In the genomic region with DNA sequence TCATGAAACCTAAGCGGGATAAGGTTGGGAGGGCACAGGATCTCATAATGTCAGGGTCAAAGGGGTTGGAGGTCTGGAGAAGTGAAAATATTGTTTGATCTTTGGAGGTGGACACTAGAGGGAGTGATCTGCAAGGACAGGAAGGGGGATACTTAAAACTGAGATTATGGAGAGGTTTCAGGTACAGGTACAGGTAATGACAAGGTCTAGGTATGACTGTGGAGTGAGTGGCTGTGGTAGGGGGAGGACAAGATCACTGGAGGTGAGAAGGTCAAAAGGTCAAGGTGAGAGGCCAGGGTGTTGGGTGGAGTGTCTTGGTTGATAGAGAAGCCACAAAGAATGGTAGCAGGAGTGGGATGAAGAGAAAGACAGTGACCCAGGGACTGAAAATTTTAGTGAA, we compare ENCODE assay signal across 1 cellular context.
TF ChIP-seq lines count a peak whose summit lies in the region.

No MANE protein-coding gene starts in this region.

TF ChIP-seq in SK-N-SH treated with all-trans-retinoic acid at 6 μM for 48 hours, 23 proteins besides CTCF, POLR2A, EP300 and RAD21 (continued from another document):
- TF ChIP-seq, protein P1, sequence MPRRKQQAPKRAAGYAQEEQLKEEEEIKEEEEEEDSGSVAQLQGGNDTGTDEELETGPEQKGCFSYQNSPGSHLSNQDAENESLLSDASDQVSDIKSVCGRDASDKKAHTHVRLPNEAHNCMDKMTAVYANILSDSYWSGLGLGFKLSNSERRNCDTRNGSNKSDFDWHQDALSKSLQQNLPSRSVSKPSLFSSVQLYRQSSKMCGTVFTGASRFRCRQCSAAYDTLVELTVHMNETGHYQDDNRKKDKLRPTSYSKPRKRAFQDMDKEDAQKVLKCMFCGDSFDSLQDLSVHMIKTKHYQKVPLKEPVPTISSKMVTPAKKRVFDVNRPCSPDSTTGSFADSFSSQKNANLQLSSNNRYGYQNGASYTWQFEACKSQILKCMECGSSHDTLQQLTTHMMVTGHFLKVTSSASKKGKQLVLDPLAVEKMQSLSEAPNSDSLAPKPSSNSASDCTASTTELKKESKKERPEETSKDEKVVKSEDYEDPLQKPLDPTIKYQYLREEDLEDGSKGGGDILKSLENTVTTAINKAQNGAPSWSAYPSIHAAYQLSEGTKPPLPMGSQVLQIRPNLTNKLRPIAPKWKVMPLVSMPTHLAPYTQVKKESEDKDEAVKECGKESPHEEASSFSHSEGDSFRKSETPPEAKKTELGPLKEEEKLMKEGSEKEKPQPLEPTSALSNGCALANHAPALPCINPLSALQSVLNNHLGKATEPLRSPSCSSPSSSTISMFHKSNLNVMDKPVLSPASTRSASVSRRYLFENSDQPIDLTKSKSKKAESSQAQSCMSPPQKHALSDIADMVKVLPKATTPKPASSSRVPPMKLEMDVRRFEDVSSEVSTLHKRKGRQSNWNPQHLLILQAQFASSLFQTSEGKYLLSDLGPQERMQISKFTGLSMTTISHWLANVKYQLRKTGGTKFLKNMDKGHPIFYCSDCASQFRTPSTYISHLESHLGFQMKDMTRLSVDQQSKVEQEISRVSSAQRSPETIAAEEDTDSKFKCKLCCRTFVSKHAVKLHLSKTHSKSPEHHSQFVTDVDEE (CRISPR knock-in tag; IDR thresholded peaks at IDR 0.05): no peak
- TF ChIP-seq ZFP3 (CRISPR knock-in tag; IDR thresholded peaks at IDR 0.05): no peak
- no peak for TF ChIP-seq TCF4 (CRISPR knock-in tag; IDR thresholded peaks at IDR 0.05; ENCODE audit: borderline replicate concordance)
- TF ChIP-seq, protein P2, sequence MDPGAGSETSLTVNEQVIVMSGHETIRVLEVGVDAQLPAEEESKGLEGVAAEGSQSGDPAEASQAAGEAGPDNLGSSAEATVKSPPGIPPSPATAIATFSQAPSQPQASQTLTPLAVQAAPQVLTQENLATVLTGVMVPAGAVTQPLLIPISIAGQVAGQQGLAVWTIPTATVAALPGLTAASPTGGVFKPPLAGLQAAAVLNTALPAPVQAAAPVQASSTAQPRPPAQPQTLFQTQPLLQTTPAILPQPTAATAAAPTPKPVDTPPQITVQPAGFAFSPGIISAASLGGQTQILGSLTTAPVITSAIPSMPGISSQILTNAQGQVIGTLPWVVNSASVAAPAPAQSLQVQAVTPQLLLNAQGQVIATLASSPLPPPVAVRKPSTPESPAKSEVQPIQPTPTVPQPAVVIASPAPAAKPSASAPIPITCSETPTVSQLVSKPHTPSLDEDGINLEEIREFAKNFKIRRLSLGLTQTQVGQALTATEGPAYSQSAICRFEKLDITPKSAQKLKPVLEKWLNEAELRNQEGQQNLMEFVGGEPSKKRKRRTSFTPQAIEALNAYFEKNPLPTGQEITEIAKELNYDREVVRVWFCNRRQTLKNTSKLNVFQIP (CRISPR knock-in tag; IDR thresholded peaks at IDR 0.05; ENCODE audit: borderline replicate concordance, low read depth): no peak
- TF ChIP-seq, protein P3, sequence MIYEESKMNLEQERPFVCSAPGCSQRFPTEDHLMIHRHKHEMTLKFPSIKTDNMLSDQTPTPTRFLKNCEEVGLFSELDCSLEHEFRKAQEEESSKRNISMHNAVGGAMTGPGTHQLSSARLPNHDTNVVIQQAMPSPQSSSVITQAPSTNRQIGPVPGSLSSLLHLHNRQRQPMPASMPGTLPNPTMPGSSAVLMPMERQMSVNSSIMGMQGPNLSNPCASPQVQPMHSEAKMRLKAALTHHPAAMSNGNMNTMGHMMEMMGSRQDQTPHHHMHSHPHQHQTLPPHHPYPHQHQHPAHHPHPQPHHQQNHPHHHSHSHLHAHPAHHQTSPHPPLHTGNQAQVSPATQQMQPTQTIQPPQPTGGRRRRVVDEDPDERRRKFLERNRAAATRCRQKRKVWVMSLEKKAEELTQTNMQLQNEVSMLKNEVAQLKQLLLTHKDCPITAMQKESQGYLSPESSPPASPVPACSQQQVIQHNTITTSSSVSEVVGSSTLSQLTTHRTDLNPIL (CRISPR knock-in tag; IDR thresholded peaks at IDR 0.05; ENCODE audit: low read depth): no peak
- TF ChIP-seq TOX (CRISPR knock-in tag; IDR thresholded peaks at IDR 0.05; ENCODE audit: borderline replicate concordance): no peak
- no peak for TF ChIP-seq GLIS3 (CRISPR knock-in tag; IDR thresholded peaks at IDR 0.05)
- TF ChIP-seq ZFP30 (CRISPR knock-in tag; IDR thresholded peaks at IDR 0.05): no peak
- TF ChIP-seq, protein P4, sequence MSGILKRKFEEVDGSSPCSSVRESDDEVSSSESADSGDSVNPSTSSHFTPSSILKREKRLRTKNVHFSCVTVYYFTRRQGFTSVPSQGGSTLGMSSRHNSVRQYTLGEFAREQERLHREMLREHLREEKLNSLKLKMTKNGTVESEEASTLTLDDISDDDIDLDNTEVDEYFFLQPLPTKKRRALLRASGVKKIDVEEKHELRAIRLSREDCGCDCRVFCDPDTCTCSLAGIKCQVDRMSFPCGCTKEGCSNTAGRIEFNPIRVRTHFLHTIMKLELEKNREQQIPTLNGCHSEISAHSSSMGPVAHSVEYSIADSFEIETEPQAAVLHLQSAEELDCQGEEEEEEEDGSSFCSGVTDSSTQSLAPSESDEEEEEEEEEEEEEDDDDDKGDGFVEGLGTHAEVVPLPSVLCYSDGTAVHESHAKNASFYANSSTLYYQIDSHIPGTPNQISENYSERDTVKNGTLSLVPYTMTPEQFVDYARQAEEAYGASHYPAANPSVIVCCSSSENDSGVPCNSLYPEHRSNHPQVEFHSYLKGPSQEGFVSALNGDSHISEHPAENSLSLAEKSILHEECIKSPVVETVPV (CRISPR knock-in tag; IDR thresholded peaks at IDR 0.05): no peak
- no peak for TF ChIP-seq ISL1 (CRISPR knock-in tag; IDR thresholded peaks at IDR 0.05)
- TF ChIP-seq PPARA (CRISPR knock-in tag; IDR thresholded peaks at IDR 0.05; ENCODE audit: borderline replicate concordance): no peak
- TF ChIP-seq SNAI2 (CRISPR knock-in tag; IDR thresholded peaks at IDR 0.05): no peak
- TF ChIP-seq ZC3H10 (CRISPR knock-in tag; IDR thresholded peaks at IDR 0.05): no peak
- TF ChIP-seq ARNTL (CRISPR knock-in tag; IDR thresholded peaks at IDR 0.05; ENCODE audit: borderline replicate concordance, low read depth): no peak
